Comparison of ENCODE assay signal across 1 cellular context in genomic region chr10:61635946-61636345, GRCh38.
TF ChIP-seq lines count a peak whose summit lies in the region.

No MANE protein-coding gene starts in this region.

TF ChIP-seq in HepG2, 621 proteins besides CTCF, POLR2A, EP300 and RAD21 (continued from another document):
- TF ChIP-seq, protein P1, sequence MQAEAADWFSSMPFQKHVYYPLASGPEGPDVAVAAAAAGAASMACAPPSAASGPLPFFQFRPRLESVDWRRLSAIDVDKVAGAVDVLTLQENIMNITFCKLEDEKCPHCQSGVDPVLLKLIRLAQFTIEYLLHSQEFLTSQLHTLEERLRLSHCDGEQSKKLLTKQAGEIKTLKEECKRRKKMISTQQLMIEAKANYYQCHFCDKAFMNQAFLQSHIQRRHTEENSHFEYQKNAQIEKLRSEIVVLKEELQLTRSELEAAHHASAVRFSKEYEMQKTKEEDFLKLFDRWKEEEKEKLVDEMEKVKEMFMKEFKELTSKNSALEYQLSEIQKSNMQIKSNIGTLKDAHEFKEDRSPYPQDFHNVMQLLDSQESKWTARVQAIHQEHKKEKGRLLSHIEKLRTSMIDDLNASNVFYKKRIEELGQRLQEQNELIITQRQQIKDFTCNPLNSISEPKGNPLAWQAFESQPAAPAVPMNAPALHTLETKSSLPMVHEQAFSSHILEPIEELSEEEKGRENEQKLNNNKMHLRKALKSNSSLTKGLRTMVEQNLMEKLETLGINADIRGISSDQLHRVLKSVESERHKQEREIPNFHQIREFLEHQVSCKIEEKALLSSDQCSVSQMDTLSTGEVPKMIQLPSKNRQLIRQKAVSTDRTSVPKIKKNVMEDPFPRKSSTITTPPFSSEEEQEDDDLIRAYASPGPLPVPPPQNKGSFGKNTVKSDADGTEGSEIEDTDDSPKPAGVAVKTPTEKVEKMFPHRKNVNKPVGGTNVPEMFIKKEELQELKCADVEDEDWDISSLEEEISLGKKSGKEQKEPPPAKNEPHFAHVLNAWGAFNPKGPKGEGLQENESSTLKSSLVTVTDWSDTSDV (CRISPR knock-in tag; IDR thresholded peaks at IDR 0.05), result no peak
- TF ChIP-seq HMG20B (CRISPR knock-in tag; conservative IDR thresholded peaks at IDR 0.05), result no peak
- TF ChIP-seq ZNF577 (CRISPR knock-in tag; IDR thresholded peaks at IDR 0.05; ENCODE audit: borderline replicate concordance, low read depth), result no peak
- no peak for TF ChIP-seq ZNF546 (CRISPR knock-in tag; conservative IDR thresholded peaks at IDR 0.05)
- no peak for TF ChIP-seq BCL6 (CRISPR knock-in tag; IDR thresholded peaks at IDR 0.05)
- no peak for TF ChIP-seq NFAT5 (CRISPR knock-in tag; IDR thresholded peaks at IDR 0.05)
- no peak for TF ChIP-seq NFKBIZ (CRISPR knock-in tag; IDR thresholded peaks at IDR 0.05)
- no peak for TF ChIP-seq ZNF318 (CRISPR knock-in tag; IDR thresholded peaks at IDR 0.05)
- no peak for TF ChIP-seq ZNF281 (CRISPR knock-in tag; IDR thresholded peaks at IDR 0.05; ENCODE audit: borderline replicate concordance)
TF ChIP-seq in HepG2: peak in this region for 0.
